In the genomic region with DNA sequence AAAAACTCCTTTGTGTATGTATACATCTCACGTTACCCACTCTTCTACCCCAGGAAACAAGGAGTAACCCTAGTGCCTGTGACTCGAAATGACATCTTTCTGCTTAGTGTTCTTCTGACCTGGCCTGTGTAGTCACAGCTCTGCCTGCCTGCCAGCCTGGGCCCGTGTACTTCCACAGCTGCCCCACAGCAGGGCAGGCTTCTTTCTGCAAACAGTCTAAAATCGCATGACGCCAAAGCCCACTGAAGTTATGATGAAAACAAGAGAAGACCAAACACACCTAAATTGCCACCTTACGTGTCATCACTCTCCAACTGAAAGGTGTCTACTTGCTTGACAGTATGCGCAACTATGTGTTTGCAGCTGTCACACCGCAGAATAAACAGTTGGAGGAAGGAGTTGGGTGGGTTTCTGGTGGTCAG, we compare ENCODE assay signal across 8 cellular contexts. TPM values are rescaled to one million over a fixed set of nuclear protein-coding genes. Genes with fewer than 3 reads are reported as not detected.
DNase-seq lines count a peak whose midpoint lies in the region; ATAC-seq and TF ChIP-seq lines count a peak whose summit lies in the region.

No MANE protein-coding gene starts in this region.

- H2AFZ ChIP-seq in PC-3 (ENCODE audit: low read length), result no peak overlapping the region

- no peaks in the 10 kb centered on the region for H3K9me3 Mint-ChIP-seq in dendritic cell treated with granulocyte-macrophage colony-stimulating factor and Interleukin-4, amounts not matched to agents 40 ng/mL and 50 ng/mL, for 4 days

- H3K9ac ChIP-seq in PC-3 (ENCODE audit: low read length), result no peak overlapping the region

- POLR2A ChIA-PET in PC-3 (lab: Charles Lee; ENCODE audit: unreplicated experiment), result no interaction called here

- no peaks in the 10 kb centered on the region for H3F3A ChIP-seq in PC-3 (ENCODE audit: low read length, unreplicated experiment)

- no peaks in the 10 kb centered on the region for H3K36me3 Mint-ChIP-seq in dendritic cell treated with granulocyte-macrophage colony-stimulating factor and Interleukin-4, amounts not matched to agents 40 ng/mL and 50 ng/mL, for 4 days (ENCODE audit: low read depth)

- H3K9me3 ChIP-seq in PC-3 (ENCODE audit: low read length) (no peaks in the 10 kb centered on the region), right lobe of liver (no peaks in the 10 kb centered on the region)

- ATAC-seq in PC-3 (peak; percentile 33), right lobe of liver (peak; percentile 45 to 51 (median 48)), HG03039 (IDR thresholded peaks at IDR 0.05; ENCODE audit: unreplicated experiment) (no peak), GM19397 (IDR thresholded peaks at IDR 0.05; ENCODE audit: unreplicated experiment) (no peak)

- intact Hi-C loops in PC-3 (cut with micrococcal nuclease), result loop anchor here (1.0 kb wide), 1 partner anchor 198 kb away; no protein-coding TSS in a partner anchor
- intact Hi-C loops in dendritic cell treated with granulocyte-macrophage colony-stimulating factor and Interleukin-4, amounts not matched to agents 40 ng/mL and 50 ng/mL, for 4 days (cut with micrococcal nuclease), result no loop called here
- intact Hi-C loops in right lobe of liver (cut with DNase I), result no loop called here

- H3K36me3 ChIP-seq in PC-3 (ENCODE audit: low read depth, low read length) (no peaks in the 10 kb centered on the region), right lobe of liver (no peaks in the 10 kb centered on the region)

- H3K4me1 Mint-ChIP-seq in dendritic cell treated with granulocyte-macrophage colony-stimulating factor and Interleukin-4, amounts not matched to agents 40 ng/mL and 50 ng/mL, for 4 days (ENCODE audit: low read depth), result peaks cover 30% of the 10 kb centered on the region

- peaks cover 63% of the 10 kb centered on the region for H3K27me3 Mint-ChIP-seq in dendritic cell treated with granulocyte-macrophage colony-stimulating factor and Interleukin-4, amounts not matched to agents 40 ng/mL and 50 ng/mL, for 4 days

- no peaks in the 10 kb centered on the region for H3K27me3 ChIP-seq in PC-3 (ENCODE audit: low read length)
- H3K27me3 ChIP-seq in right lobe of liver, result no peaks in the 10 kb centered on the region

- no TSS peak for BruUV-seq in PC-3 (replicated peaks; lab: Mats Ljungman, UMichigan)

- H3K27ac Mint-ChIP-seq in dendritic cell treated with granulocyte-macrophage colony-stimulating factor and Interleukin-4, amounts not matched to agents 40 ng/mL and 50 ng/mL, for 4 days, result no peak overlapping the region

- H3K4me3 ChIP-seq in PC-3 (ENCODE audit: low read length) (peak overlapping the region; percentile 71), right lobe of liver (peak overlapping the region; percentile 69 to 73 (median 73))

- no peaks in the 10 kb centered on the region for H3K9me2 ChIP-seq in PC-3 (replicated peaks; ENCODE audit: low read length)

- CTCF ChIA-PET in PC-3 (lab: Charles Lee), result interaction anchor here (0.6 to 1.8 kb wide), 2 partner anchors 42 to 111 kb away, joined by 3 to 5 read pairs; no protein-coding TSS in a partner anchor

- H4K20me1 ChIP-seq in PC-3 (ENCODE audit: low read length), result no peaks in the 10 kb centered on the region

- DNase-seq in 8988T (peak; percentile 35), H4 (ENCODE audit: low spot score) (peak; percentile 51), PC-3 (peak; percentile 23), right lobe of liver (peak; percentile 56 to 75 (median 71)), substantia nigra (lab: John Stamatoyannopoulos, UW) (peak in 40 of 49 donors; percentile 3 to 78 (median 44))

- 11% methylated on average over 8 of the region's 8 CpGs for WGBS in right lobe of liver (ENCODE audit: insufficient coverage, low coverage, low lambda C conversion rate, missing lambda C conversion rate)

- H3K4me2 ChIP-seq in PC-3 (ENCODE audit: low read length), result peak overlapping the region; percentile 82

- TF ChIP-seq CTCF in PC-3 (conservative IDR thresholded peaks at IDR 0.05; ENCODE audit: low read depth, low read length) (0 out of 2 replicates have a peak, but pooled peaks have one; percentile 12), right lobe of liver (IDR thresholded peaks at IDR 0.05) (peak in 3 of 4 donors; percentile 24 to 27 (median 26))

- peak; percentile 54 for TF ChIP-seq POLR2A in right lobe of liver (IDR thresholded peaks at IDR 0.05)

- no peaks in the 10 kb centered on the region for H3K79me2 ChIP-seq in PC-3 (ENCODE audit: low read length)

- H3K4me1 ChIP-seq in PC-3 (ENCODE audit: insufficient read depth, low read length), result peaks cover 4% of the 10 kb centered on the region; the same call in 1 of the 2 replicates
- peaks cover 0 to 18% (median 6%) of the 10 kb centered on the region in 4 donors for H3K4me1 ChIP-seq in right lobe of liver

- H3K27ac ChIP-seq in PC-3 (ENCODE audit: low read length) (no peak overlapping the region), right lobe of liver (peak overlapping the region in 2 of 3 donors; percentile 81 to 89), substantia nigra (ENCODE audit: low read depth, low read length, poor library complexity, severe bottlenecking) (peak overlapping the region; percentile 81)

- peak overlapping the region; percentile 28 for H3K4me3 Mint-ChIP-seq in dendritic cell treated with granulocyte-macrophage colony-stimulating factor and Interleukin-4, amounts not matched to agents 40 ng/mL and 50 ng/mL, for 4 days

RNA-seq across cellular contexts. Expression of gene GAREM1, which starts 1.5 kb away (rescaled TPM):
- 3.1 and 10.4 TPM in 2 replicates for total RNA-seq in H4 (2014; rRNA removed; shearing (Covaris generic))
- total RNA-seq in PC-3 (2014; rRNA removed) (0.86 and 1.8 TPM in 2 replicates), right lobe of liver (10 to 100 TPM in 1 of 6 experiments, 1 to 10 TPM in 5; 5.5 to 11.3 (median 6.6) TPM)

Comparison
In these comparisons a context has a peak if more than half of its experiments do, and no peak if none do; other contexts are left out.
1. ATAC-seq: peak in PC-3 (single experiment) and right lobe of liver (4 of 4); none in HG03039 (single experiment) and GM19397 (single experiment).
2. Peak in every context shown above with its lines, with median percentiles within 50 percentile points of each other: DNase-seq.